9 cellular contexts compared by ENCODE assay signal in genomic region chr19:3494051-3494450, GRCh38. TPM values are rescaled to one million over a fixed set of nuclear protein-coding genes. Genes with fewer than 3 reads are reported as not detected.
DNase-seq lines count a peak whose midpoint lies in the region; FAIRE-seq and TF ChIP-seq lines count a peak whose summit lies in the region.
"Had no signal": no experiment of that assay in that cellular context is flagged by ENCODE, and none has a peak within 500 bp of the region (broad histone marks: within the 10 kb centered on the region; RNA-seq: fewer than 3 reads in every experiment).

No MANE protein-coding gene starts in this region.

- H3K4me1 ChIP-seq in SJCRH30 (no peaks in the 10 kb centered on the region), kidney (ENCODE audit: control insufficient read depth in 1 of 2, insufficient read depth in 1 of 2, low read depth in 1 of 2, low read length in 2 of 2) (peaks cover 0 to 8% of the 10 kb centered on the region in 2 donors)

- intact Hi-C loops in dorsolateral prefrontal cortex (cut with DNase I): no loop called here
- intact Hi-C loops in kidney (cut with DNase I): no loop called here

- H3K9ac ChIP-seq in kidney (ENCODE audit: low read length in 2 of 2): no peak overlapping the region

- no peak for FAIRE-seq in kidney (lab: Jason Lieb, UNC)

- H3K4me3 ChIP-seq in SJCRH30 (no peak overlapping the region), dorsolateral prefrontal cortex (peak overlapping the region in 58 of 59 donors; percentile 31 to 89 (median 61)), kidney (ENCODE audit: low read length in 2 of 2) (no peak overlapping the region)

- in situ Hi-C loops in GM13976 (cut with MboI; ENCODE audit: low sequenced_read_pairs, unreplicated experiment): no loop called here

- no peak for TF ChIP-seq CTCF in GM13976 (IDR thresholded peaks at IDR 0.05; ENCODE audit: borderline replicate concordance, control extremely low read depth, extremely low read depth, insufficient read depth, missing control alignments)
- peak in 4 of 56 donors; percentile 9 to 33 (median 17) for TF ChIP-seq CTCF in dorsolateral prefrontal cortex (IDR thresholded peaks at IDR 0.05 in 54 of 56, conservative IDR thresholded peaks at IDR 0.05 in 2 of 56; ENCODE audit: low read depth in 1 of 56, partially characterized antibody in 56 of 56)
- no peak for TF ChIP-seq CTCF in kidney (IDR thresholded peaks at IDR 0.05; ENCODE audit: borderline replicate concordance, extremely low read depth, insufficient read depth)

- no peaks in the 10 kb centered on the region for H3K27me3 ChIP-seq in SJCRH30
- H3K27me3 ChIP-seq in dorsolateral prefrontal cortex: no peaks in the 10 kb centered on the region

- peak; percentile 65 for DNase-seq in GM13976 (ENCODE audit: low spot score)
- DNase-seq in SJCRH30: peak; percentile 46 to 49
- peak; percentile 49 to 98 (median 95) for DNase-seq in dorsolateral prefrontal cortex
- peak; percentile 25 for DNase-seq in stimulated activated CD4-positive, alpha-beta T cell treated with anti-CD3 and anti-CD28 coated beads, Interleukin-12 subunit alpha, Interleukin-12 subunit beta, amount 100 ng/mL, for 4 hours
- no peak for DNase-seq in Kasumi-1 (lab: John Stamatoyannopoulos, UW)
- no peak for DNase-seq in kidney
- DNase-seq in NCI-H1048 (lab: John Stamatoyannopoulos, UW): no peak
- no peak for DNase-seq in NCI-H187 treated with DMSO at 0.1 percent for 48 hours (lab: John Stamatoyannopoulos, UW)

- H3K36me3 ChIP-seq in SJCRH30 (peaks cover 7% of the 10 kb centered on the region; the same call in 1 of the 2 replicates), kidney (ENCODE audit: control insufficient read depth in 1 of 2, insufficient read depth in 2 of 2, low read length in 2 of 2) (peaks cover 7 to 14% of the 10 kb centered on the region in 2 donors)

- no peaks in the 10 kb centered on the region for H3K9me3 ChIP-seq in SJCRH30 (replicated peaks)
- H3K9me3 ChIP-seq in kidney (ENCODE audit: control insufficient read depth in 1 of 2, low read length in 2 of 2): no peaks in the 10 kb centered on the region

- H3K27ac ChIP-seq in SJCRH30 (no peak overlapping the region), dorsolateral prefrontal cortex (peak overlapping the region; percentile 68 to 100 (median 97)), kidney (ENCODE audit: low read depth in 2 of 2, low read length in 2 of 2) (no peak overlapping the region)

RNA-seq across cellular contexts. Expression of gene DOHH, which starts 6.4 kb away (rescaled TPM):
- total RNA-seq in SJCRH30 (2014; rRNA removed; shearing (Covaris generic)): 11.7 and 12.3 TPM in 2 replicates
- 10 to 100 TPM; 16.9 to 48.4 (median 26.1) TPM for total RNA-seq in dorsolateral prefrontal cortex
- total RNA-seq in kidney: 12.2 TPM
- 20.2 TPM for polyA plus RNA-seq in kidney (ENCODE audit: insufficient read depth, low read depth, low replicate concordance)

RNA-seq across cellular contexts. Expression of gene SMIM44, which starts 10.8 kb away (rescaled TPM):
- not detected in 2 replicates for total RNA-seq in SJCRH30 (2014; rRNA removed; shearing (Covaris generic))
- 1 to 10 TPM in 2 of 120 experiments, not detected in 118; 1.4 to 1.6 TPM for total RNA-seq in dorsolateral prefrontal cortex
- total RNA-seq in kidney: not detected
- not detected for polyA plus RNA-seq in kidney (ENCODE audit: insufficient read depth, low read depth, low replicate concordance)
- total RNA-seq: T-helper 1 cell treated with Interleukin-12 subunit alpha and Interleukin-12 subunit beta and Interleukin-4 antibody, amounts not matched to agents 30 ng/mL and 1 ng/mL, for 36 hours had no signal

RNA-seq across cellular contexts. Expression of gene FZR1, which starts 12.1 kb away (rescaled TPM):
- 31.4 and 31.8 TPM in 2 replicates for total RNA-seq in SJCRH30 (2014; rRNA removed; shearing (Covaris generic))
- total RNA-seq in dorsolateral prefrontal cortex (10 to 100 TPM; 46.4 to 99.1 (median 71.7) TPM), kidney (48.0 TPM)
- 28.4 TPM for polyA plus RNA-seq in kidney (ENCODE audit: insufficient read depth, low read depth, low replicate concordance)

RNA-seq across cellular contexts. Expression of gene SMIM24, which starts 13.7 kb away (rescaled TPM):
- not detected in 2 replicates for total RNA-seq in SJCRH30 (2014; rRNA removed; shearing (Covaris generic))
- 10 to 100 TPM in 4 of 120 experiments, 1 to 10 TPM in 112, under 1 TPM in 3, not detected in 1; 0.80 to 14.7 (median 4.2) TPM for total RNA-seq in dorsolateral prefrontal cortex
- total RNA-seq in kidney: 49.8 TPM
- polyA plus RNA-seq in kidney (ENCODE audit: insufficient read depth, low read depth, low replicate concordance): 1,108 TPM
- total RNA-seq: T-helper 1 cell treated with Interleukin-12 subunit alpha and Interleukin-12 subunit beta and Interleukin-4 antibody, amounts not matched to agents 30 ng/mL and 1 ng/mL, for 36 hours had no signal

RNA-seq across cellular contexts. Expression of gene TEKTIP1, which starts 44.9 kb away (rescaled TPM):
- total RNA-seq in SJCRH30 (2014; rRNA removed; shearing (Covaris generic)): not detected in 2 replicates
- total RNA-seq in dorsolateral prefrontal cortex (10 to 100 TPM in 3 of 120 experiments, 1 to 10 TPM in 117; 1.0 to 11.2 (median 4.6) TPM), kidney (9.2 TPM)
- 1.2 TPM for polyA plus RNA-seq in kidney (ENCODE audit: insufficient read depth, low read depth, low replicate concordance)

Comparison
In these comparisons a context has a peak if more than half of its experiments do, and no peak if none do; other contexts are left out.
1. DNase-seq: peak in GM13976 (single experiment), SJCRH30 (2 of 2), dorsolateral prefrontal cortex (10 of 10) and stimulated activated CD4-positive, alpha-beta T cell treated with anti-CD3 and anti-CD28 coated beads, Interleukin-12 subunit alpha, Interleukin-12 subunit beta, amount 100 ng/mL, for 4 hours (single experiment); none in Kasumi-1 (0 of 2), kidney (single experiment), NCI-H1048 (single experiment) and NCI-H187 treated with DMSO at 0.1 percent for 48 hours (single experiment).
2. H3K27ac ChIP-seq: peak in dorsolateral prefrontal cortex (59 of 59); none in SJCRH30 (single experiment) and kidney (0 of 2).
3. H3K4me3 ChIP-seq: peak in dorsolateral prefrontal cortex (58 of 59); none in SJCRH30 (single experiment) and kidney (0 of 2).